In genomic region chr19:3277649-3278048, GRCh38 we compare ENCODE assay signal across 28 cellular contexts. TPM values are rescaled to one million over a fixed set of nuclear protein-coding genes. Genes with fewer than 3 reads are reported as not detected.
DNase-seq lines count a peak whose midpoint lies in the region; ATAC-seq, FAIRE-seq and TF ChIP-seq lines count a peak whose summit lies in the region.
"Had no signal": no experiment of that assay in that cellular context is flagged by ENCODE, and none has a peak within 500 bp of the region (broad histone marks: within the 10 kb centered on the region; RNA-seq: fewer than 3 reads in every experiment).

No MANE protein-coding gene starts in this region.

- no peaks in the 10 kb centered on the region for H3K9me2 ChIP-seq in GM23338 (ENCODE audit: insufficient read depth)

- H3K23ac ChIP-seq in H1 (ENCODE audit: insufficient read length): no peak overlapping the region

- H2AFZ ChIP-seq in GM23338 (no peak overlapping the region), H1 (ENCODE audit: low read length) (no peak overlapping the region)
- H2AFZ ChIP-seq: GM23248, PC-9 had no signal

- H3K56ac ChIP-seq in H1 (replicated peaks; ENCODE audit: insufficient read length, low read depth, low read length): no peak overlapping the region

- peak overlapping the region; percentile 40; the same call in 1 of the 2 replicates for H2BK15ac ChIP-seq in H1 (ENCODE audit: low read length)

- FAIRE-seq in H1 (lab: Jason Lieb, UNC): no peak
- FAIRE-seq: G401.6 had no signal

- H3K27me3 ChIP-seq in GM23338 (ENCODE audit: insufficient read depth) (no peaks in the 10 kb centered on the region), H1 (replicated peaks in 1 of 4; ENCODE audit: control insufficient read depth in 3 of 4, extremely low read depth in 1 of 4, insufficient read depth in 3 of 4, low read length in 3 of 4) (no peaks in the 10 kb centered on the region; a peak in 1 of 7 replicates)
- H3K27me3 ChIP-seq: SJCRH30 had no signal

- no peak overlapping the region for H3K4ac ChIP-seq in H1 (replicated peaks; ENCODE audit: insufficient read length, low read depth, low read length)

- H3K27ac ChIP-seq in GM23338 (ENCODE audit: low read depth) (no peak overlapping the region), H1 (ENCODE audit: low read depth, low read length) (no peak overlapping the region)
- H3K27ac ChIP-seq: GM23248, PC-9, SJCRH30 had no signal

- no peak overlapping the region for H4K5ac ChIP-seq in H1 (ENCODE audit: insufficient read length, low read depth, low read length)

- ATAC-seq in GM23338: no peak
- ATAC-seq in T-helper 17 cell: no peak
- no peak for ATAC-seq in T-cell (replicated peaks in 1 of 4)
- ATAC-seq: CD8-positive, alpha-beta T cell; Right ventricle myocardium inferior; SK-N-SH treated with all-trans-retinoic acid at 6 μM for 48 hours had no signal

- H3K9me3 ChIP-seq in T-helper 17 cell (ENCODE audit: control insufficient read depth, low read length, poor library complexity, severe bottlenecking): no peaks in the 10 kb centered on the region
- peaks cover 3 to 5% of the 10 kb centered on the region in 2 experiments; a peak in 3 of 4 replicates for H3K9me3 ChIP-seq in H1 (ENCODE audit: insufficient read depth in 2 of 2, low read depth in 1 of 2, low read length in 1 of 2)
- H3K9me3 ChIP-seq: HAP-1, SJCRH30 had no signal

- 0 out of 2 replicates have a peak, but pooled peaks cover 5% of the 10 kb centered on the region for H3F3A ChIP-seq in GM23338 (replicated peaks; ENCODE audit: low read depth)

- no peak overlapping the region for H3K27ac Mint-ChIP-seq in GM23338
- H3K27ac Mint-ChIP-seq in T-helper 17 cell: no peak overlapping the region
- peak overlapping the region; percentile 33 for H3K27ac Mint-ChIP-seq in progenitor cell of endocrine pancreas
- H3K27ac Mint-ChIP-seq in activated CD4-positive, alpha-beta T cell treated with anti-CD3 and anti-CD28 coated beads, Interleukin-2, amount 10 ng/mL, durations not matched to agents 7 days and 5 days: no peak overlapping the region
- no peak overlapping the region for H3K27ac Mint-ChIP-seq in T-cell
- H3K27ac Mint-ChIP-seq: CD8-positive, alpha-beta T cell; HFFc6 had no signal

- H3K27me3 Mint-ChIP-seq in GM23338 (ENCODE audit: insufficient read depth, low read depth, poor library complexity) (peaks cover 11% of the 10 kb centered on the region), T-helper 17 cell (peaks cover 12% of the 10 kb centered on the region), progenitor cell of endocrine pancreas (peaks cover 64% of the 10 kb centered on the region), T-cell (peaks cover 4 to 10% of the 10 kb centered on the region in 2 donors)
- H3K27me3 Mint-ChIP-seq in activated CD4-positive, alpha-beta T cell treated with anti-CD3 and anti-CD28 coated beads, Interleukin-2, amount 10 ng/mL, durations not matched to agents 7 days and 5 days: no peaks in the 10 kb centered on the region

- H2BK20ac ChIP-seq in H1 (ENCODE audit: low read length): no peak overlapping the region

- H4K91ac ChIP-seq in H1 (replicated peaks; ENCODE audit: insufficient read length, low read length): no peak overlapping the region

- TF ChIP-seq CTCF in GM23338 (conservative IDR thresholded peaks at IDR 0.05; ENCODE audit: low read depth in 2 of 2): no peak
- no peak for TF ChIP-seq CTCF in H1 (IDR thresholded peaks at IDR 0.05; ENCODE audit: control extremely low read depth in 1 of 3, insufficient read depth in 1 of 3, low read depth in 1 of 3, low read length in 3 of 3)
- no peak for TF ChIP-seq CTCF in progenitor cell of endocrine pancreas (IDR thresholded peaks at IDR 0.05; ENCODE audit: unreplicated experiment)

- no peak for TF ChIP-seq EP300 in H1 (IDR thresholded peaks at IDR 0.05; ENCODE audit: borderline replicate concordance in 1 of 2, low read depth in 2 of 2, low read length in 2 of 2)

- H4K20me1 ChIP-seq in GM23338 (replicated peaks; ENCODE audit: insufficient read depth) (no peaks in the 10 kb centered on the region), H1 (replicated peaks in 1 of 2; ENCODE audit: control insufficient read depth in 1 of 2, insufficient read depth in 2 of 2, low read length in 2 of 2) (peaks cover 0 to 14% of the 10 kb centered on the region in 2 experiments)

- H3K23me2 ChIP-seq in H1 (ENCODE audit: low read depth, low read length): peaks cover 3% of the 10 kb centered on the region; the same call in 1 of the 2 replicates

- H3K4me3 Mint-ChIP-seq in GM23338 (peak overlapping the region; percentile 8; the same call in 2 of the 3 replicates), T-helper 17 cell (peak overlapping the region; percentile 76), progenitor cell of endocrine pancreas (ENCODE audit: low read depth) (no peak overlapping the region), T-cell (no peak overlapping the region)
- H3K4me3 Mint-ChIP-seq in activated CD4-positive, alpha-beta T cell treated with anti-CD3 and anti-CD28 coated beads, Interleukin-2, amount 10 ng/mL, durations not matched to agents 7 days and 5 days: no peak overlapping the region
- H3K4me3 Mint-ChIP-seq: CD8-positive, alpha-beta T cell; HFFc6 had no signal

- no peak overlapping the region for H2BK12ac ChIP-seq in H1 (ENCODE audit: low read depth, low read length)

- no peaks in the 10 kb centered on the region for H3K79me2 ChIP-seq in GM23338 (replicated peaks; ENCODE audit: insufficient read depth)
- no peaks in the 10 kb centered on the region for H3K79me2 ChIP-seq in H1 (ENCODE audit: control insufficient read depth in 1 of 2, insufficient read depth in 2 of 2, low read length in 2 of 2)

- no peak overlapping the region for H3K18ac ChIP-seq in H1 (ENCODE audit: extremely low read depth, low read length)

- no peak overlapping the region for H3K14ac ChIP-seq in H1 (ENCODE audit: insufficient read length)

- WGBS in H1 (ENCODE audit: extremely low coverage in 1 of 2, insufficient coverage in 1 of 2, insufficient read length in 1 of 2, insufficient replicate concordance in 2 of 2, low coverage in 1 of 2, low lambda C conversion rate in 2 of 2, missing lambda C conversion rate in 1 of 2), 2 experiments: 87% methylated on average over 5 of the region's 5 CpGs; no CpG with 5 or more reads in 1 of the 2 experiments

- no peak for TF ChIP-seq RAD21 in H1 (IDR thresholded peaks at IDR 0.05 in 1 of 2, conservative IDR thresholded peaks at IDR 0.05 in 1 of 2; ENCODE audit: low read depth in 2 of 2, low read length in 2 of 2)

- H4K8ac ChIP-seq in H1 (ENCODE audit: extremely low read depth, insufficient read depth, low read length): no peak overlapping the region

- POLR2A ChIA-PET in H1 (lab: Charles Lee; ENCODE audit: partially characterized antibody): no interaction called here
- POLR2A ChIA-PET in activated CD4-positive, alpha-beta T cell treated with anti-CD3 and anti-CD28 coated beads, Interleukin-2, amount 10 ng/mL, durations not matched to agents 7 days and 5 days (lab: Charles Lee): no interaction called here
- POLR2A ChIA-PET in T-cell (lab: Charles Lee): no interaction called here

- H2BK120ac ChIP-seq in H1 (replicated peaks; ENCODE audit: low read depth, low read length): no peak overlapping the region

- no peaks in the 10 kb centered on the region for H3K79me1 ChIP-seq in H1 (ENCODE audit: low read depth, low read length)

- CTCF ChIA-PET in H1 (lab: Charles Lee; ENCODE audit: partially characterized antibody) (interaction anchor here (1.1 kb wide), 1 partner anchor 25 kb away, joined by 4 read pairs; no protein-coding TSS in a partner anchor), T-cell (lab: Charles Lee) (no interaction called here)
- CTCF ChIA-PET in activated CD4-positive, alpha-beta T cell treated with anti-CD3 and anti-CD28 coated beads, Interleukin-2, amount 10 ng/mL, durations not matched to agents 7 days and 5 days (lab: Charles Lee): no interaction called here

- H3K9me3 Mint-ChIP-seq in GM23338: peaks cover 12% of the 10 kb centered on the region; the same call in 2 of the 3 replicates
- H3K9me3 Mint-ChIP-seq in progenitor cell of endocrine pancreas (ENCODE audit: low read depth): no peaks in the 10 kb centered on the region
- no peaks in the 10 kb centered on the region for H3K9me3 Mint-ChIP-seq in activated CD4-positive, alpha-beta T cell treated with anti-CD3 and anti-CD28 coated beads, Interleukin-2, amount 10 ng/mL, durations not matched to agents 7 days and 5 days
- H3K9me3 Mint-ChIP-seq in T-cell: no peaks in the 10 kb centered on the region
- H3K9me3 Mint-ChIP-seq: CD8-positive, alpha-beta T cell had no signal

- H3K36me3 Mint-ChIP-seq in GM23338 (ENCODE audit: low read depth) (peaks cover 6% of the 10 kb centered on the region; the same call in 1 of the 3 replicates), T-helper 17 cell (ENCODE audit: low read depth) (peaks cover 2% of the 10 kb centered on the region), progenitor cell of endocrine pancreas (ENCODE audit: insufficient read depth) (no peaks in the 10 kb centered on the region), T-cell (no peaks in the 10 kb centered on the region)
- no peaks in the 10 kb centered on the region for H3K36me3 Mint-ChIP-seq in activated CD4-positive, alpha-beta T cell treated with anti-CD3 and anti-CD28 coated beads, Interleukin-2, amount 10 ng/mL, durations not matched to agents 7 days and 5 days (ENCODE audit: low read depth)
- H3K36me3 Mint-ChIP-seq: CD8-positive, alpha-beta T cell had no signal

- peaks cover 14% of the 10 kb centered on the region for H3K4me1 ChIP-seq in GM23338 (ENCODE audit: insufficient read depth)
- H3K4me1 ChIP-seq in H1 (replicated peaks in 1 of 4; ENCODE audit: control insufficient read depth in 3 of 4, insufficient read depth in 4 of 4, low read length in 3 of 4): peaks cover 2 to 10% (median 5%) of the 10 kb centered on the region in 4 experiments; a peak in 6 of 7 replicates
- H3K4me1 ChIP-seq: Caco-2, SJCRH30 had no signal

- H3K4me2 ChIP-seq in GM23338 (no peak overlapping the region), H1 (ENCODE audit: insufficient read depth in 1 of 2, low read depth in 2 of 2, low read length in 2 of 2) (no peak overlapping the region; a peak in 1 of 4 replicates)
- H3K4me2 ChIP-seq: PC-9 had no signal

- no peak overlapping the region for H2BK5ac ChIP-seq in H1 (ENCODE audit: low read depth, low read length)

- DNase-seq in GM23338 (ENCODE audit: low spot score) (no peak), T-helper 17 cell (no peak), H1 (ENCODE audit: low read depth in 1 of 2, low spot score in 2 of 2) (no peak), progenitor cell of endocrine pancreas (ENCODE audit: low spot score, unreplicated experiment) (no peak), NCI-H526 treated with DMSO at 0.1 percent for 48 hours (lab: John Stamatoyannopoulos, UW) (no peak), T-cell (no peak)
- no peak for DNase-seq in activated CD4-positive, alpha-beta T cell treated with anti-CD3 and anti-CD28 coated beads, Interleukin-2, amount 10 ng/mL, durations not matched to agents 7 days and 5 days
- DNase-seq: C1 segment of cervical spinal cord; Caco-2; CD8-positive, alpha-beta T cell; HFFc6; Kasumi-1; NCI-H1092 treated with DMSO at 0.1 percent for 48 hours; NCI-H1436; NCI-H187 treated with DMSO at 0.1 percent for 48 hours; NCI-H2107; NCI-H524; NCI-H82; NK-92 treated with Interleukin-12 subunit alpha and Interleukin-12 subunit beta, amount 100 ng/mL, for 24 hours; PC-9; SJCRH30 had no signal

- H3K36me3 ChIP-seq in GM23338 (ENCODE audit: insufficient read depth) (no peaks in the 10 kb centered on the region), H1 (ENCODE audit: control insufficient read depth in 2 of 4, insufficient read depth in 4 of 4, low read length in 3 of 4) (peaks cover 0 to 3% (median 0%) of the 10 kb centered on the region in 4 experiments; a peak in 1 of 8 replicates)
- H3K36me3 ChIP-seq: HAP-1, SJCRH30 had no signal

- peak overlapping the region; percentile 33; the same call in 1 of the 2 replicates for H2AK5ac ChIP-seq in H1 (ENCODE audit: low read depth, low read length)

- H3K9ac ChIP-seq in H1 (replicated peaks in 1 of 4; ENCODE audit: extremely low read depth in 1 of 4, low read depth in 3 of 4, low read length in 3 of 4): no peak overlapping the region
- H3K9ac ChIP-seq: GM23248 had no signal

- peaks cover 12% of the 10 kb centered on the region for H3K4me1 Mint-ChIP-seq in GM23338
- peaks cover 23% of the 10 kb centered on the region for H3K4me1 Mint-ChIP-seq in T-helper 17 cell
- no peaks in the 10 kb centered on the region for H3K4me1 Mint-ChIP-seq in progenitor cell of endocrine pancreas (ENCODE audit: low read depth)
- H3K4me1 Mint-ChIP-seq in activated CD4-positive, alpha-beta T cell treated with anti-CD3 and anti-CD28 coated beads, Interleukin-2, amount 10 ng/mL, durations not matched to agents 7 days and 5 days: peaks cover 19% of the 10 kb centered on the region
- peaks cover 14 to 20% (median 19%) of the 10 kb centered on the region in 3 donors for H3K4me1 Mint-ChIP-seq in T-cell

- no peak overlapping the region for H3K4me3 ChIP-seq in GM23338
- H3K4me3 ChIP-seq in H1 (ENCODE audit: extremely low read depth in 1 of 4, insufficient read depth in 2 of 4, low read depth in 3 of 4, low read length in 4 of 4): no peak overlapping the region
- H3K4me3 ChIP-seq: GM23248, HAP-1, PC-9, SJCRH30 had no signal

- TF ChIP-seq POLR2A in H1 (IDR thresholded peaks at IDR 0.05; ENCODE audit: control extremely low read depth in 1 of 2, low read depth in 2 of 2, low read length in 2 of 2): no peak

RNA-seq across cellular contexts. Expression of gene CELF5, which starts 53.2 kb away (rescaled TPM):
- total RNA-seq in GM23338 (2014; rRNA removed; shearing (Covaris generic)): 6.8 and 10.6 TPM in 2 replicates
- polyA plus RNA-seq in GM23338 (2016; fragmentation: Nextera tagmentation; extraction: Ambion mirVana) (5.6 TPM in 2 replicates), H1 (2011; rRNA removed) (15.0 and 18.2 TPM in 2 replicates)
- total RNA-seq in T-helper 17 cell (under 1 TPM; 0.42 to 0.57 TPM), progenitor cell of endocrine pancreas (1.6 and 1.7 TPM in 2 replicates), T-cell (1 to 10 TPM in 1 of 5 donors, under 1 TPM in 3, not detected in 1; 0.23 to 1.9 (median 0.39) TPM)
- total RNA-seq in H1 (2021; fragmentation: NEBNext Ultra II Directional; extraction: Animal tissue kit (Norgen Biotek cat#: 25700)): 9.8 and 9.9 TPM in 2 replicates
- 15.4 TPM for polyA plus RNA-seq in H1 (2011; cell fraction: cytosol; rRNA removed)
- polyA plus RNA-seq in H1 (2011; cell fraction: nucleus; rRNA removed): 43.5 TPM
- 9.0 to 15.7 TPM (median 12.5 TPM) in 4 replicates for polyA plus RNA-seq in H1 (2012, experiment 1 of 2)
- 6.1 TPM for polyA plus RNA-seq in H1 (2012, experiment 2 of 2)
- polyA plus RNA-seq in H1 (2013, experiment 1 of 2): 11.1 TPM
- 10.4 TPM for polyA plus RNA-seq in H1 (2013, experiment 2 of 2)
- 4.4 and 4.7 TPM in 2 replicates for polyA minus RNA-seq in H1 (2011; rRNA and poly(A)+ RNA removed)
- polyA minus RNA-seq in H1 (2011; cell fraction: cytosol; rRNA and poly(A)+ RNA removed): 4.8 TPM
- 11.7 TPM for polyA minus RNA-seq in H1 (2011; cell fraction: nucleus; rRNA and poly(A)+ RNA removed)
- under 1 TPM; 0.06 to 0.20 TPM for total RNA-seq in activated CD4-positive, alpha-beta T cell treated with anti-CD3 and anti-CD28 coated beads, Interleukin-2, amount 10 ng/mL, durations not matched to agents 7 days and 5 days
- total RNA-seq: M059J, Right ventricle myocardium inferior, RPMI7951, SJCRH30 had no signal
- polyA plus RNA-seq: GM23248 had no signal

Comparison
In these comparisons a context has a peak if more than half of its experiments do, and no peak if none do; other contexts are left out.
1. H3K4me3 Mint-ChIP-seq: peak in GM23338 (single experiment) and T-helper 17 cell (single experiment); none in progenitor cell of endocrine pancreas (single experiment), activated CD4-positive, alpha-beta T cell treated with anti-CD3 and anti-CD28 coated beads, Interleukin-2, amount 10 ng/mL, durations not matched to agents 7 days and 5 days (single experiment) and T-cell (0 of 3).